Comparison of ENCODE assay signal across 18 cellular contexts in the genomic region with DNA sequence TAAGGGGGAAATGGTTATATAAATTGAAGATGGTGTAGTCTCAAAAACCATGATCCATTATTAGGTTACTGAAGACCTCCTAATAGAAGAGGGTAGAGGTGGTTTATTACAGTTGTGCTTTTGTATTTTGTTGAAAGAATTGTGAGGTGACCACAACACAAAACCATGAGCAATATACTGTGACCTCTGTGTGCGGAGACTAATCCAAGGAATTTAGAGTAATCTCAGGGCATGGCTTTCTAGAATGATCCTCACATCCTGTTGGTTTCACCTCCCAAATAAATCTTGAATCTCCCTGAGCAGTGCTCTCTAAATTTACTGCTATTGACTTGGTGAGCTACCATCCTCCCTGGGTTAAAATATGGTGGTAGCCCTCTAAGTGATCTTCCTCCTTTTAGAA. TPM values are rescaled to one million over a fixed set of nuclear protein-coding genes. Genes with fewer than 3 reads are reported as not detected.
"Had no signal": no experiment of that assay in that cellular context is flagged by ENCODE, and none has a peak within 500 bp of the region (broad histone marks: within the 10 kb centered on the region; RNA-seq: fewer than 3 reads in every experiment).

No MANE protein-coding gene starts in this region.

- DNase-seq: cortex of kidney; dorsolateral prefrontal cortex; effector CD8-positive, alpha-beta T cell; heart left ventricle; hippocampal formation; kidney glomerular epithelial cell; naive thymus-derived CD4-positive, alpha-beta T cell; posterior cingulate gyrus; stimulated activated CD4-positive, alpha-beta T cell treated with anti-CD3 and anti-CD28 coated beads, Interleukin-2, amount 100 ng/mL, for 48 hours; stimulated activated CD8-positive, alpha-beta memory T cell treated with anti-CD3 and anti-CD28 coated beads, Interleukin-4, amount 100 ng/mL, for 48 hours; upper lobe of right lung had no signal

- H3K27me3 Mint-ChIP-seq: stimulated activated naive CD8-positive, alpha-beta T cell treated with anti-CD3 and anti-CD28 coated beads, Interleukin-15, Interleukin-2, amounts not matched to agents 100 ng/mL and 50 ng/mL, for 24 hours had no signal

- H3K27me3 ChIP-seq: dorsolateral prefrontal cortex, heart left ventricle, right atrium auricular region, tibial nerve, upper lobe of right lung, vagina had no signal

- H3K36me3 Mint-ChIP-seq: naive thymus-derived CD4-positive, alpha-beta T cell; stimulated activated effector memory CD8-positive, alpha-beta T cell treated with anti-CD3 and anti-CD28 coated beads, Interleukin-12 subunit alpha, Interleukin-12 subunit beta, amount 100 ng/mL, for 72 hours had no signal

- H3K9me3 Mint-ChIP-seq: neural crest cell had no signal

- H3K36me3 ChIP-seq: heart left ventricle, right atrium auricular region, tibial nerve, upper lobe of right lung, vagina had no signal

- ATAC-seq: heart left ventricle; naive thymus-derived CD4-positive, alpha-beta T cell; stimulated activated effector memory CD8-positive, alpha-beta T cell treated with anti-CD3 and anti-CD28 coated beads, Interleukin-12 subunit alpha, Interleukin-12 subunit beta, amount 100 ng/mL, for 72 hours; upper lobe of right lung had no signal

- H3K4me3 ChIP-seq: dorsolateral prefrontal cortex, heart left ventricle, right atrium auricular region, smooth muscle cell, tibial nerve, upper lobe of right lung, vagina had no signal

- H3K4me1 Mint-ChIP-seq: stimulated activated effector memory CD8-positive, alpha-beta T cell treated with anti-CD3 and anti-CD28 coated beads, Interleukin-12 subunit alpha, Interleukin-12 subunit beta, amount 100 ng/mL, for 72 hours had no signal

- H3K4me2 ChIP-seq: smooth muscle cell had no signal

- H3K9me3 ChIP-seq: heart left ventricle, right atrium auricular region, tibial nerve, upper lobe of right lung, vagina had no signal

- H3K4me3 Mint-ChIP-seq: naive thymus-derived CD4-positive, alpha-beta T cell; neural crest cell; stimulated activated effector memory CD8-positive, alpha-beta T cell treated with anti-CD3 and anti-CD28 coated beads, Interleukin-12 subunit alpha, Interleukin-12 subunit beta, amount 100 ng/mL, for 72 hours; stimulated activated naive CD8-positive, alpha-beta T cell treated with anti-CD3 and anti-CD28 coated beads, Interleukin-15, Interleukin-2, amounts not matched to agents 100 ng/mL and 50 ng/mL, for 24 hours had no signal

- H3K27ac ChIP-seq: heart left ventricle, right atrium auricular region, tibial nerve, upper lobe of right lung, vagina had no signal

- H3K27ac Mint-ChIP-seq: naive thymus-derived CD4-positive, alpha-beta T cell; stimulated activated effector memory CD8-positive, alpha-beta T cell treated with anti-CD3 and anti-CD28 coated beads, Interleukin-12 subunit alpha, Interleukin-12 subunit beta, amount 100 ng/mL, for 72 hours; stimulated activated naive CD8-positive, alpha-beta T cell treated with anti-CD3 and anti-CD28 coated beads, Interleukin-15, Interleukin-2, amounts not matched to agents 100 ng/mL and 50 ng/mL, for 24 hours had no signal

RNA-seq across cellular contexts. Expression of a gene that starts 52.3 kb away (rescaled TPM):
- polyA plus RNA-seq: naive thymus-derived CD4-positive, alpha-beta T cell had no signal
